17 cellular contexts compared by ENCODE assay signal in genomic region chr11:2687223-2687530, GRCh38.
"Had no signal": no experiment of that assay in that cellular context is flagged by ENCODE, and none has a peak within 500 bp of the region (broad histone marks: within the 10 kb centered on the region; RNA-seq: fewer than 3 reads in every experiment).

No MANE protein-coding gene starts in this region.

- DNase-seq: activated B cell treated with CpG ODN at 0.5 μM for 24 hours; activated CD4-positive, alpha-beta T cell treated with anti-CD3 and anti-CD28 coated beads, Interleukin-2, amount 10 ng/mL, durations not matched to agents 24 days and 14 days; amygdala; mammary epithelial cell; mucosa of descending colon; small intestine; stimulated activated CD4-positive, alpha-beta T cell treated with anti-CD3 and anti-CD28 coated beads, Interleukin-4, amount 100 ng/mL, for 4 hours; stimulated activated CD8-positive, alpha-beta memory T cell treated with anti-CD3 and anti-CD28 coated beads, Interleukin-4, amount 100 ng/mL, for 48 hours; stimulated activated naive CD4-positive, alpha-beta T cell treated with Interleukin-2 at 50 U/mL for 16 hours; substantia nigra; transverse colon had no signal

- H3K36me3 Mint-ChIP-seq: activated naive CD4-positive, alpha-beta T cell treated with anti-CD3 and anti-CD28 coated beads, Interleukin-2, amount 50 U/mL, for 24 hours had no signal

- H3K27me3 ChIP-seq: gastroesophageal sphincter, transverse colon had no signal

- H3K27me3 Mint-ChIP-seq: activated B cell treated with CpG ODN at 0.5 μM for 24 hours; activated CD4-positive, alpha-beta T cell treated with anti-CD3 and anti-CD28 coated beads, Interleukin-2, amount 10 ng/mL, durations not matched to agents 24 days and 14 days; activated naive CD4-positive, alpha-beta T cell treated with anti-CD3 and anti-CD28 coated beads, Interleukin-2, amount 50 U/mL, for 24 hours; activated T-helper 17 cell treated with anti-CD3 and anti-CD28 coated beads, Interleukin-2, amount 50 U/mL, for 72 hours; naive thymus-derived CD8-positive, alpha-beta T cell had no signal

- H3K4me3 Mint-ChIP-seq: activated B cell treated with CpG ODN at 0.5 μM for 24 hours; activated CD4-positive, alpha-beta T cell treated with anti-CD3 and anti-CD28 coated beads, Interleukin-2, amount 10 ng/mL, durations not matched to agents 24 days and 14 days; activated naive CD4-positive, alpha-beta T cell treated with anti-CD3 and anti-CD28 coated beads, Interleukin-2, amount 50 U/mL, for 24 hours; activated T-helper 17 cell treated with anti-CD3 and anti-CD28 coated beads, Interleukin-2, amount 50 U/mL, for 72 hours; brain; naive thymus-derived CD8-positive, alpha-beta T cell; T-helper 1 cell treated with Interleukin-12 subunit alpha and Interleukin-12 subunit beta and Interleukin-4 antibody, amounts not matched to agents 30 μg/mL and 1 μg/mL, for 36 hours had no signal

- ATAC-seq: activated T-helper 17 cell treated with anti-CD3 and anti-CD28 coated beads, Interleukin-2, amount 50 U/mL, for 72 hours; gastroesophageal sphincter; mucosa of descending colon; naive thymus-derived CD8-positive, alpha-beta T cell had no signal

- H3K27ac ChIP-seq: transverse colon had no signal

- H3K9me3 Mint-ChIP-seq: activated B cell treated with CpG ODN at 0.5 μM for 24 hours; activated CD4-positive, alpha-beta T cell treated with anti-CD3 and anti-CD28 coated beads, Interleukin-2, amount 10 ng/mL, durations not matched to agents 24 days and 14 days; activated naive CD4-positive, alpha-beta T cell treated with anti-CD3 and anti-CD28 coated beads, Interleukin-2, amount 50 U/mL, for 24 hours; activated T-helper 17 cell treated with anti-CD3 and anti-CD28 coated beads, Interleukin-2, amount 50 U/mL, for 72 hours; brain; naive thymus-derived CD8-positive, alpha-beta T cell; T-helper 1 cell treated with Interleukin-12 subunit alpha and Interleukin-12 subunit beta and Interleukin-4 antibody, amounts not matched to agents 30 μg/mL and 1 μg/mL, for 36 hours had no signal

- H3K4me3 ChIP-seq: gastroesophageal sphincter, mucosa of descending colon, transverse colon had no signal

- H3K36me3 ChIP-seq: gastroesophageal sphincter, transverse colon had no signal

- H3K4me1 Mint-ChIP-seq: activated CD4-positive, alpha-beta T cell treated with anti-CD3 and anti-CD28 coated beads, Interleukin-2, amount 10 ng/mL, durations not matched to agents 24 days and 14 days; activated naive CD4-positive, alpha-beta T cell treated with anti-CD3 and anti-CD28 coated beads, Interleukin-2, amount 50 U/mL, for 24 hours; activated T-helper 17 cell treated with anti-CD3 and anti-CD28 coated beads, Interleukin-2, amount 50 U/mL, for 72 hours had no signal

- H3K9me3 ChIP-seq: gastroesophageal sphincter, mucosa of descending colon, transverse colon had no signal

- H3K27ac Mint-ChIP-seq: activated B cell treated with CpG ODN at 0.5 μM for 24 hours; activated CD4-positive, alpha-beta T cell treated with anti-CD3 and anti-CD28 coated beads, Interleukin-2, amount 10 ng/mL, durations not matched to agents 24 days and 14 days; activated naive CD4-positive, alpha-beta T cell treated with anti-CD3 and anti-CD28 coated beads, Interleukin-2, amount 50 U/mL, for 24 hours; activated T-helper 17 cell treated with anti-CD3 and anti-CD28 coated beads, Interleukin-2, amount 50 U/mL, for 72 hours; brain; naive thymus-derived CD8-positive, alpha-beta T cell; T-helper 1 cell treated with Interleukin-12 subunit alpha and Interleukin-12 subunit beta and Interleukin-4 antibody, amounts not matched to agents 30 μg/mL and 1 μg/mL, for 36 hours had no signal
